28 cellular contexts compared by ENCODE assay signal in genomic region chr20:47232518-47232917, GRCh38.
DNase-seq lines count a peak whose midpoint lies in the region; ATAC-seq, FAIRE-seq and TF ChIP-seq lines count a peak whose summit lies in the region.
"Had no signal": no experiment of that assay in that cellular context is flagged by ENCODE, and none has a peak within 500 bp of the region (broad histone marks: within the 10 kb centered on the region; RNA-seq: fewer than 3 reads in every experiment).

No MANE protein-coding gene starts in this region.

- RAD21 ChIA-PET in GM12878 (lab: Charles Lee; ENCODE audit: unreplicated experiment): no interaction called here

- H3K79me2 ChIP-seq in GM12878 (ENCODE audit: control insufficient read depth, insufficient read depth, low read length) (no peaks in the 10 kb centered on the region; the same call in 1 of the 2 replicates), trophoblast cell (ENCODE audit: control insufficient read depth, insufficient read depth, low read length, poor library complexity) (no peaks in the 10 kb centered on the region)

- no peak overlapping the region for H3K4me3 ChIP-seq in GM12878
- no peak overlapping the region for H3K4me3 ChIP-seq in trophoblast cell (ENCODE audit: low read depth, low read length)
- H3K4me3 ChIP-seq: left ventricle myocardium inferior, thyroid gland had no signal

- no peak overlapping the region for H2BK12ac ChIP-seq in trophoblast cell (ENCODE audit: low read length)

- no peak overlapping the region for H4K8ac ChIP-seq in trophoblast cell (ENCODE audit: low read depth, low read length)

- TF ChIP-seq POLR2A in GM12878 (IDR thresholded peaks at IDR 0.05; ENCODE audit: low read depth, low read length): no peak

- ATAC-seq in GM12878: peak; percentile 56
- ATAC-seq: stimulated activated naive CD8-positive, alpha-beta T cell treated with anti-CD3 and anti-CD28 coated beads, Interleukin-15, amount 100 ng/mL, for 72 hours had no signal

- no peak overlapping the region for H2AFZ ChIP-seq in GM12878 (ENCODE audit: control insufficient read depth, low read depth, low read length)
- H2AFZ ChIP-seq in trophoblast cell (ENCODE audit: insufficient read depth, low read length, poor library complexity): no peak overlapping the region

- CTCF ChIA-PET in GM12878 (lab: Yijun Ruan, JAX): interaction anchor here (0.7 to 4.1 kb wide), 3 partner anchors 13 to 152 kb away, joined by 3 to 18 read pairs (median 3); no protein-coding TSS in a partner anchor

- H3K9me3 ChIP-seq in GM12878 (replicated peaks; ENCODE audit: control insufficient read depth, insufficient read depth, low read length) (no peaks in the 10 kb centered on the region; the same call in 2 of the 3 replicates), trophoblast cell (ENCODE audit: insufficient read depth, low read depth, low read length) (peaks cover 3% of the 10 kb centered on the region)
- H3K9me3 ChIP-seq: left ventricle myocardium inferior, thyroid gland had no signal

- no TSS peak for BruUV-seq in GM12878 (replicated peaks; lab: Mats Ljungman, UMichigan)

- WGBS in GM12878 (ENCODE audit: insufficient coverage, insufficient replicate concordance, low lambda C conversion rate, missing lambda C conversion rate): 50% methylated on average over 3 of the region's 3 CpGs
- WGBS in trophoblast cell (ENCODE audit: extremely low coverage, insufficient coverage, insufficient read length): 100% methylated on average over 2 of the region's 3 CpGs

- POLR2A ChIA-PET in GM12878 (lab: Charles Lee): interaction anchor here (1.2 kb wide), 1 partner anchor 42 kb away, joined by 3 read pairs; no protein-coding TSS in a partner anchor

- H4K20me1 ChIP-seq in GM12878 (ENCODE audit: control insufficient read depth, insufficient read depth): no peaks in the 10 kb centered on the region

- H3K9ac ChIP-seq in GM12878 (ENCODE audit: control insufficient read depth, insufficient read depth, low read length) (no peak overlapping the region), trophoblast cell (ENCODE audit: low read length) (no peak overlapping the region)
- H3K9ac ChIP-seq: KMS-11 had no signal

- H3K27ac ChIP-seq in GM12878 (ENCODE audit: control insufficient read depth, insufficient read depth) (no peak overlapping the region), trophoblast cell (ENCODE audit: low read depth, low read length) (no peak overlapping the region)
- H3K27ac ChIP-seq: 22Rv1, KMS-11, left ventricle myocardium inferior, thyroid gland had no signal

- SMC1A ChIA-PET in GM12878 (lab: Charles Lee; ENCODE audit: uncharacterized antibody, unreplicated experiment): interaction anchor here (1.1 to 1.3 kb wide), 4 partner anchors 26 to 391 kb away, joined by 3 to 4 read pairs (median 3); no protein-coding TSS in a partner anchor

- H2AK5ac ChIP-seq in trophoblast cell (ENCODE audit: low read length): no peak overlapping the region

- FAIRE-seq in GM12878 (lab: Jason Lieb, UNC): no peak
- FAIRE-seq: endothelial cell of umbilical vein, islet of Langerhans, small intestine had no signal

- no peak overlapping the region for H3K23ac ChIP-seq in trophoblast cell (ENCODE audit: low read length)

- intact Hi-C loops in GM12878 (cut with micrococcal nuclease; ENCODE audit: unreplicated experiment): no loop called here

- no peak overlapping the region for H3K18ac ChIP-seq in trophoblast cell (ENCODE audit: low read length)

- no peak overlapping the region for H2BK5ac ChIP-seq in trophoblast cell (ENCODE audit: low read depth, low read length, poor library complexity)

- H3K4me1 ChIP-seq in GM12878 (ENCODE audit: control insufficient read depth, insufficient read depth, low read length): peaks cover 5% of the 10 kb centered on the region; the same call in 1 of the 2 replicates
- H3K4me1 ChIP-seq in trophoblast cell (ENCODE audit: control insufficient read depth in 1 of 2, insufficient read depth in 2 of 2, low read length in 2 of 2): peaks cover 0 to 6% of the 10 kb centered on the region in 2 experiments

- H3K27me3 ChIP-seq in GM12878 (replicated peaks in 1 of 2; ENCODE audit: control insufficient read depth in 2 of 2, insufficient read depth in 2 of 2, low read length in 1 of 2): no peaks in the 10 kb centered on the region
- no peaks in the 10 kb centered on the region for H3K27me3 ChIP-seq in trophoblast cell (ENCODE audit: insufficient read depth, low read length)
- H3K27me3 ChIP-seq: thyroid gland had no signal

- TF ChIP-seq EP300 in GM12878 (IDR thresholded peaks at IDR 0.05; ENCODE audit: borderline replicate concordance in 1 of 2, control insufficient read depth in 1 of 2, low read depth in 2 of 2, low read length in 2 of 2): no peak

- no peaks in the 10 kb centered on the region for H3K79me1 ChIP-seq in trophoblast cell (ENCODE audit: low read length)

- TF ChIP-seq RAD21 in GM12878 (IDR thresholded peaks at IDR 0.05; ENCODE audit: insufficient read depth, low read depth, low read length): no peak

- H3K14ac ChIP-seq in trophoblast cell (ENCODE audit: low read length): no peak overlapping the region

- H4K91ac ChIP-seq in trophoblast cell (ENCODE audit: low read depth, low read length): no peak overlapping the region

- H4K12ac ChIP-seq in trophoblast cell (ENCODE audit: low read depth, low read length): no peak overlapping the region

- H3K4ac ChIP-seq in trophoblast cell (ENCODE audit: low read depth, low read length): no peak overlapping the region

- H3K4me2 ChIP-seq in GM12878 (ENCODE audit: control insufficient read depth, insufficient read depth) (no peak overlapping the region), trophoblast cell (ENCODE audit: low read length) (no peak overlapping the region)
- H3K4me2 ChIP-seq: KMS-11 had no signal

- H2BK120ac ChIP-seq in trophoblast cell (ENCODE audit: insufficient read depth, low read length, poor library complexity): no peak overlapping the region

- in situ Hi-C loops in GM12878 (cut with MboI): no loop called here

- no peak for TF ChIP-seq CTCF in GM12878 (IDR thresholded peaks at IDR 0.05 in 2 of 3, conservative IDR thresholded peaks at IDR 0.05 in 1 of 3; ENCODE audit: control insufficient read depth in 2 of 3, extremely low read depth in 1 of 3, insufficient read depth in 1 of 3, low read depth in 3 of 3, low read length in 3 of 3)

- H3K36me3 ChIP-seq in GM12878 (ENCODE audit: control insufficient read depth in 2 of 2, insufficient read depth in 2 of 2, low read length in 1 of 2): peaks cover 27 to 42% of the 10 kb centered on the region in 2 experiments
- H3K36me3 ChIP-seq in trophoblast cell (ENCODE audit: control insufficient read depth in 1 of 2, insufficient read depth in 2 of 2, low read length in 2 of 2): peaks cover 37 to 55% of the 10 kb centered on the region in 2 experiments

- DNase-seq in NCI-H748 (lab: John Stamatoyannopoulos, UW; ENCODE audit: unreplicated experiment) (peak; percentile 3), NCI-H748 treated with DMSO at 0.1 percent for 48 hours (lab: John Stamatoyannopoulos, UW) (no peak), NCI-H2107 (lab: John Stamatoyannopoulos, UW) (peak; percentile 19), GM12878 (ENCODE audit: low read depth, low spot score) (no peak), putamen (ENCODE audit: low spot score) (peak; percentile 53), kidney tubule cell (ENCODE audit: low spot score) (no peak), NCI-H2196 treated with DMSO at 0.1 percent for 48 hours (lab: John Stamatoyannopoulos, UW; ENCODE audit: unreplicated experiment) (no peak), trophoblast cell (no peak)
- DNase-seq: activated CD4-positive, alpha-beta T cell treated with anti-CD3 and anti-CD28 coated beads for 4 hours; activated CD8-positive, alpha-beta memory T cell treated with anti-CD3 and anti-CD28 coated beads for 24 hours; activated gamma-delta T cell; activated T-cell treated with anti-CD3 and anti-CD28 coated beads, Interleukin-2, amount 50 U/mL, for 1 hour; CD8-positive, alpha-beta memory T cell; H7; left ventricle myocardium inferior; naive B cell; NCI-H1436; NCI-H526 treated with DMSO at 0.1 percent for 48 hours; nucleus accumbens; OCI-M1; small intestine; stimulated activated CD8-positive, alpha-beta memory T cell treated with anti-CD3 and anti-CD28 coated beads, Interleukin-4, amount 100 ng/mL, for 48 hours; stimulated activated naive CD8-positive, alpha-beta T cell treated with anti-CD3 and anti-CD28 coated beads, Interleukin-15, amount 100 ng/mL, for 72 hours; thyroid gland had no signal

TF ChIP-seq in GM12878, 131 proteins besides CTCF, POLR2A, EP300 and RAD21 (continues in another document):
- TF ChIP-seq CREM (IDR thresholded peaks at IDR 0.05; ENCODE audit: low read depth): 0 out of 2 replicates have a peak, but pooled peaks have one; percentile 17
- no peak for TF ChIP-seq STAT3 (IDR thresholded peaks at IDR 0.05; ENCODE audit: low read depth, low read length)
- TF ChIP-seq TARDBP (IDR thresholded peaks at IDR 0.05; ENCODE audit: borderline replicate concordance): no peak
- 0 out of 2 replicates have a peak, but pooled peaks have one; percentile 50 for TF ChIP-seq MLLT1 (IDR thresholded peaks at IDR 0.05)
- TF ChIP-seq MTA3 (IDR thresholded peaks at IDR 0.05; ENCODE audit: borderline replicate concordance, low read length): no peak
- TF ChIP-seq NR2C2 (IDR thresholded peaks at IDR 0.05; ENCODE audit: borderline replicate concordance, control insufficient read depth, insufficient read length, low read depth): no peak
- TF ChIP-seq ZNF384 (IDR thresholded peaks at IDR 0.05; ENCODE audit: borderline replicate concordance, low read depth, low read length): peak; percentile 41; the same call in 1 of the 2 replicates
- 0 out of 4 replicates have a peak, but pooled peaks of 1 of the 2 experiments have one; percentile 53 for TF ChIP-seq ETV6 (conservative IDR thresholded peaks at IDR 0.05 in 1 of 2, IDR thresholded peaks at IDR 0.05 in 1 of 2; ENCODE audit: borderline replicate concordance in 1 of 2, low read depth in 1 of 2)
- TF ChIP-seq ATF3 (IDR thresholded peaks at IDR 0.05; ENCODE audit: borderline replicate concordance, extremely low read depth, low read depth, low read length): no peak

Comparison
In these comparisons a context has a peak if more than half of its experiments do, and no peak if none do; other contexts are left out.
1. DNase-seq: peak in NCI-H748 (single experiment), NCI-H2107 (single experiment) and putamen (single experiment); none in NCI-H748 treated with DMSO at 0.1 percent for 48 hours (single experiment), GM12878 (single experiment), kidney tubule cell (single experiment), NCI-H2196 treated with DMSO at 0.1 percent for 48 hours (single experiment) and trophoblast cell (0 of 2).